Comparison of ENCODE assay signal across 1 cellular context in genomic region chr9:97456841-97457240, GRCh38. TPM values are rescaled to one million over a fixed set of nuclear protein-coding genes. Genes with fewer than 3 reads are reported as not detected.
"Had no signal": no experiment of that assay in that cellular context is flagged by ENCODE, and none has a peak within 500 bp of the region (broad histone marks: within the 10 kb centered on the region; RNA-seq: fewer than 3 reads in every experiment).

No MANE protein-coding gene starts in this region.

RNA-seq across cellular contexts. Expression of gene TMOD1, which starts 44.6 kb away (rescaled TPM):
- total RNA-seq: LHCN-M2 had no signal
